1 cellular context compared by ENCODE assay signal in the genomic region with DNA sequence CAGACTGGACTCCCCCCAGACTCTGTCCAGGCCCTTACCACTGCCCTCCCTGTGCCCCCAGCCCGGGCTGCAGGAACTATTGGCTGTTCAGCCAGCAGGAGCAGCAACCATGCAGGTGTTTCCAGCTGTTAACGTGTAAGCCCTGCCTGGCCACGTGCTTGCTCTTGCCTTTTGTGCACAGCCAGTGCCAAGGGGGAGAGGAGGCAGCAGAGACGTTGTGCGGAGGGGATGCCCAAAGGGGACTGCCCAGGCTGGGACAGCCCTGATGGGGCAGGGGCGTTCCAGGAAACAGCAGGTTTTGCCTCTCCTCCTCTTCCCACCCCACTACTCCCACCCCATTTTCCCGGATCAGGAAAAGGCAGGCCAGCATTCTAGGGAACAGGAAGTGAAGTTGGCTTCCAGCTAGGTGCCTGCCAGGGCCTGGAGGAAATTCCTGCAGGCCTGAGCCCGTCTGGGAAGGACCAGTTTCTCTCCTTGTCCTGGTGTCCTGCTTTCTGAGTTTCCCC.
TF ChIP-seq lines count a peak whose summit lies in the region.

No MANE protein-coding gene starts in this region.

TF ChIP-seq in HepG2, 621 proteins besides CTCF, POLR2A, EP300 and RAD21:
- no peak for TF ChIP-seq REXO4 (CRISPR knock-in tag; IDR thresholded peaks at IDR 0.05; ENCODE audit: borderline replicate concordance)
- TF ChIP-seq, protein P1, sequence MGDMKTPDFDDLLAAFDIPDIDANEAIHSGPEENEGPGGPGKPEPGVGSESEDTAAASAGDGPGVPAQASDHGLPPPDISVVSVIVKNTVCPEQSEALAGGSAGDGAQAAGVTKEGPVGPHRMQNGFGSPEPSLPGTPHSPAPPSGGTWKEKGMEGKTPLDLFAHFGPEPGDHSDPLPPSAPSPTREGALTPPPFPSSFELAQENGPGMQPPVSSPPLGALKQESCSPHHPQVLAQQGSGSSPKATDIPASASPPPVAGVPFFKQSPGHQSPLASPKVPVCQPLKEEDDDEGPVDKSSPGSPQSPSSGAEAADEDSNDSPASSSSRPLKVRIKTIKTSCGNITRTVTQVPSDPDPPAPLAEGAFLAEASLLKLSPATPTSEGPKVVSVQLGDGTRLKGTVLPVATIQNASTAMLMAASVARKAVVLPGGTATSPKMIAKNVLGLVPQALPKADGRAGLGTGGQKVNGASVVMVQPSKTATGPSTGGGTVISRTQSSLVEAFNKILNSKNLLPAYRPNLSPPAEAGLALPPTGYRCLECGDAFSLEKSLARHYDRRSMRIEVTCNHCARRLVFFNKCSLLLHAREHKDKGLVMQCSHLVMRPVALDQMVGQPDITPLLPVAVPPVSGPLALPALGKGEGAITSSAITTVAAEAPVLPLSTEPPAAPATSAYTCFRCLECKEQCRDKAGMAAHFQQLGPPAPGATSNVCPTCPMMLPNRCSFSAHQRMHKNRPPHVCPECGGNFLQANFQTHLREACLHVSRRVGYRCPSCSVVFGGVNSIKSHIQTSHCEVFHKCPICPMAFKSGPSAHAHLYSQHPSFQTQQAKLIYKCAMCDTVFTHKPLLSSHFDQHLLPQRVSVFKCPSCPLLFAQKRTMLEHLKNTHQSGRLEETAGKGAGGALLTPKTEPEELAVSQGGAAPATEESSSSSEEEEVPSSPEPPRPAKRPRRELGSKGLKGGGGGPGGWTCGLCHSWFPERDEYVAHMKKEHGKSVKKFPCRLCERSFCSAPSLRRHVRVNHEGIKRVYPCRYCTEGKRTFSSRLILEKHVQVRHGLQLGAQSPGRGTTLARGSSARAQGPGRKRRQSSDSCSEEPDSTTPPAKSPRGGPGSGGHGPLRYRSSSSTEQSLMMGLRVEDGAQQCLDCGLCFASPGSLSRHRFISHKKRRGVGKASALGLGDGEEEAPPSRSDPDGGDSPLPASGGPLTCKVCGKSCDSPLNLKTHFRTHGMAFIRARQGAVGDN (CRISPR knock-in tag; IDR thresholded peaks at IDR 0.05) = 0 out of 2 replicates have a peak, but pooled peaks have one; percentile 9
TF ChIP-seq in HepG2: peak in this region for 1.
